ENCODE assay signal across 13 cellular contexts in the genomic region with DNA sequence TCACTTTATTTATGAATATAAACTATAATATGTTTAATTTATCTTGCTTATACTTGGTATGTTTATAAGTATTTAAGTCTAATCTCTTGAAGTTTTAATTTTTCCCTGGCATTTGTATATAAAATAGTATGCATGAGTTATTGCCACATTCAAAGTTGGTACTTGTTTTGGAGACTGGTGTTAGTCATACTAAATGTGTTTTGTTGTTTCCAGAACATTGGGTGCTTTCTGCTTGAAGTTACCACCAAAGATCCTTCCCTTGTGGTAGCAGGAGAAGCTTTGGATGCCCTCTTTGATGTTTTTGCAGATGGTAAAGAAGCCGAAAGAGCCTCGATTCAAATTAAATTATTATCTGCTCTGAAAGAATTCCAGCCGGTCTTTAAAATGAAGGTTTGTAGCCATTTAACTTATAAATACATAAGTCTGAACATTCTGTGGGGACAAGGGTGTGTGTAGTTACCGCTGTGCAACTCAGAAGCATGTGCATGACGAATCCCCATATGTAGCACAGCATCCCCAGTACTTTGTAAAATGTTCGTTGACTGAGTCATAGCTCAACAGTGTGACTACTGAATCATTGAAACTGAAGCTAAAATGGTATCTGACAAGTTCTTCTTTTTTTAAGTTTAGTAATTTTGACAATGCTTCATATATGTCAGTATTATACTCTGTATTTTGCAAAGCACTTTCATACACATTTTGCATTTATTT. TPM values are rescaled to one million over a fixed set of nuclear protein-coding genes. Genes with fewer than 3 reads are reported as not detected.
DNase-seq lines count a peak whose midpoint lies in the region; ATAC-seq and TF ChIP-seq lines count a peak whose summit lies in the region.
"Had no signal": no experiment of that assay in that cellular context is flagged by ENCODE, and none has a peak within 500 bp of the region (broad histone marks: within the 10 kb centered on the region; RNA-seq: fewer than 3 reads in every experiment).

No MANE protein-coding gene starts in this region.

- WGBS in smooth muscle cell (ENCODE audit: low lambda C conversion rate), result 76% methylated on average over 6 of the region's 6 CpGs
- WGBS in sigmoid colon, 2 donors, result 86 to 92% methylated on average over 6 of the region's 6 CpGs

- TF ChIP-seq POLR2A in sigmoid colon (IDR thresholded peaks at IDR 0.05), result no peak

- H3K9ac ChIP-seq in adipocyte (ENCODE audit: low read length) (no peak overlapping the region), smooth muscle cell (ENCODE audit: low read depth) (no peak overlapping the region)
- H3K9ac ChIP-seq: parathyroid adenoma had no signal

- H3K4me3 Mint-ChIP-seq in activated T-cell treated with anti-CD3 and anti-CD28 coated beads, Interleukin-2, amount 50 U/mL, for 24 hours, result no peak overlapping the region
- H3K4me3 Mint-ChIP-seq: IgD-negative memory B cell; stimulated activated memory B cell treated with anti-CD40 and anti-IgM and Interleukin-4, amounts not matched to agents 10 μg/mL and 1 μg/mL and 100 μg/mL, for 72 hours had no signal

- TF ChIP-seq EP300 in sigmoid colon (IDR thresholded peaks at IDR 0.05), result no peak

- H3K27ac ChIP-seq in smooth muscle cell (ENCODE audit: low read depth) (peak overlapping the region; percentile 67), sigmoid colon (no peak overlapping the region)
- H3K27ac ChIP-seq: C4-2B, parathyroid adenoma had no signal

- no peaks in the 10 kb centered on the region for H3F3A ChIP-seq in smooth muscle cell (ENCODE audit: low read depth)

- peaks cover 5% of the 10 kb centered on the region for H3K4me1 ChIP-seq in adipocyte (ENCODE audit: control insufficient read depth, insufficient read depth, low read length)
- no peaks in the 10 kb centered on the region for H3K4me1 ChIP-seq in smooth muscle cell (ENCODE audit: low read depth)
- no peaks in the 10 kb centered on the region for H3K4me1 ChIP-seq in sigmoid colon
- H3K4me1 ChIP-seq: parathyroid adenoma had no signal

- no peaks in the 10 kb centered on the region for H3K27me3 ChIP-seq in adipocyte (replicated peaks; ENCODE audit: control insufficient read depth, insufficient read depth, low read length)
- no peaks in the 10 kb centered on the region for H3K27me3 ChIP-seq in smooth muscle cell (ENCODE audit: low read depth)
- no peaks in the 10 kb centered on the region for H3K27me3 ChIP-seq in sigmoid colon

- no peaks in the 10 kb centered on the region for H3K9me3 ChIP-seq in adipocyte (ENCODE audit: control insufficient read depth, low read length)
- no peaks in the 10 kb centered on the region for H3K9me3 ChIP-seq in smooth muscle cell (replicated peaks; ENCODE audit: low read depth)
- no peaks in the 10 kb centered on the region for H3K9me3 ChIP-seq in sigmoid colon

- peaks cover 10% of the 10 kb centered on the region for H3K4me1 Mint-ChIP-seq in activated T-cell treated with anti-CD3 and anti-CD28 coated beads, Interleukin-2, amount 50 U/mL, for 24 hours (ENCODE audit: low read depth)
- H3K4me1 Mint-ChIP-seq: IgD-negative memory B cell; stimulated activated memory B cell treated with anti-CD40 and anti-IgM and Interleukin-4, amounts not matched to agents 10 μg/mL and 1 μg/mL and 100 μg/mL, for 72 hours had no signal

- H3K79me2 ChIP-seq in smooth muscle cell (ENCODE audit: low read depth), result no peaks in the 10 kb centered on the region
- H3K79me2 ChIP-seq: parathyroid adenoma had no signal

- H4K20me1 ChIP-seq in smooth muscle cell (ENCODE audit: low read depth), result no peaks in the 10 kb centered on the region

- no peaks in the 10 kb centered on the region for H3K27me3 Mint-ChIP-seq in activated T-cell treated with anti-CD3 and anti-CD28 coated beads, Interleukin-2, amount 50 U/mL, for 24 hours
- H3K27me3 Mint-ChIP-seq: IgD-negative memory B cell; stimulated activated memory B cell treated with anti-CD40 and anti-IgM and Interleukin-4, amounts not matched to agents 10 μg/mL and 1 μg/mL and 100 μg/mL, for 72 hours had no signal

- H3K4me3 ChIP-seq in adipocyte (ENCODE audit: low read length) (no peak overlapping the region), smooth muscle cell (no peak overlapping the region), sigmoid colon (no peak overlapping the region)

- peak; percentile 73 for ATAC-seq in HG03039 (IDR thresholded peaks at IDR 0.05; ENCODE audit: unreplicated experiment)
- ATAC-seq: stimulated activated memory B cell treated with anti-CD40 and anti-IgM and Interleukin-4, amounts not matched to agents 10 μg/mL and 1 μg/mL and 100 μg/mL, for 72 hours had no signal

- DNase-seq in activated T-cell treated with anti-CD3 and anti-CD28 coated beads, Interleukin-2, amount 50 U/mL, for 24 hours, result no peak
- DNase-seq in activated T-cell treated with anti-CD3 and anti-CD28 coated beads for 4 hours, result no peak
- DNase-seq in adipocyte (ENCODE audit: low read depth), result peak; percentile 72
- DNase-seq in smooth muscle cell (lab: John Stamatoyannopoulos, UW; ENCODE audit: unreplicated experiment), result no peak
- DNase-seq in sigmoid colon, result no peak
- no peak for DNase-seq in SHP77 (lab: John Stamatoyannopoulos, UW)
- DNase-seq in LoVo (ENCODE audit: low spot score), result no peak
- DNase-seq: Right ventricle myocardium superior had no signal

- H3K36me3 ChIP-seq in adipocyte (ENCODE audit: control insufficient read depth, insufficient read depth, low read length, severe bottlenecking), result peaks cover 72% of the 10 kb centered on the region
- peaks cover 9% of the 10 kb centered on the region for H3K36me3 ChIP-seq in smooth muscle cell (ENCODE audit: low read depth)
- peaks cover 0 to 77% (median 27%) of the 10 kb centered on the region in 4 donors for H3K36me3 ChIP-seq in sigmoid colon

- H3K4me2 ChIP-seq in smooth muscle cell, result no peak overlapping the region

- H3K9me3 Mint-ChIP-seq in activated T-cell treated with anti-CD3 and anti-CD28 coated beads, Interleukin-2, amount 50 U/mL, for 24 hours, result no peaks in the 10 kb centered on the region
- H3K9me3 Mint-ChIP-seq: IgD-negative memory B cell; stimulated activated memory B cell treated with anti-CD40 and anti-IgM and Interleukin-4, amounts not matched to agents 10 μg/mL and 1 μg/mL and 100 μg/mL, for 72 hours had no signal

- TF ChIP-seq CTCF in smooth muscle cell (IDR thresholded peaks at IDR 0.05; ENCODE audit: borderline replicate concordance, insufficient read depth, poor library complexity, severe bottlenecking) (no peak), sigmoid colon (IDR thresholded peaks at IDR 0.05) (no peak)

- peak overlapping the region; percentile 65 for H3K27ac Mint-ChIP-seq in activated T-cell treated with anti-CD3 and anti-CD28 coated beads, Interleukin-2, amount 50 U/mL, for 24 hours
- H3K27ac Mint-ChIP-seq: stimulated activated memory B cell treated with anti-CD40 and anti-IgM and Interleukin-4, amounts not matched to agents 10 μg/mL and 1 μg/mL and 100 μg/mL, for 72 hours had no signal

- peaks cover 83% of the 10 kb centered on the region for H3K36me3 Mint-ChIP-seq in activated T-cell treated with anti-CD3 and anti-CD28 coated beads, Interleukin-2, amount 50 U/mL, for 24 hours (ENCODE audit: low read depth)

- H2AFZ ChIP-seq in smooth muscle cell (ENCODE audit: low read depth), result no peak overlapping the region
- H2AFZ ChIP-seq: parathyroid adenoma had no signal

- intact Hi-C loops in sigmoid colon (cut with DNase I), result no loop called here

RNA-seq across cellular contexts. Expression of gene HEATR3, which starts 36.4 kb away (rescaled TPM):
- total RNA-seq in smooth muscle cell, result 7.2 and 9.1 TPM in 2 replicates
- polyA plus RNA-seq in smooth muscle cell, result 3.1 and 3.6 TPM in 2 replicates
- 10 to 100 TPM; 14.0 to 20.5 (median 15.1) TPM for total RNA-seq in sigmoid colon
- polyA plus RNA-seq in sigmoid colon, result 10 to 100 TPM in 1 of 3 donors, 1 to 10 TPM in 2; 5.4 to 13.1 (median 7.2) TPM

RNA-seq across cellular contexts. Expression of gene TENT4B, which starts 50.9 kb away (rescaled TPM):
- total RNA-seq in smooth muscle cell (8.8 and 10.3 TPM in 2 replicates), sigmoid colon (10 to 100 TPM; 14.9 to 23.5 (median 20.0) TPM)
- polyA plus RNA-seq in smooth muscle cell (2.6 and 4.4 TPM in 2 replicates), sigmoid colon (1 to 10 TPM; 3.6 to 5.0 (median 4.2) TPM)
